In the genomic region with DNA sequence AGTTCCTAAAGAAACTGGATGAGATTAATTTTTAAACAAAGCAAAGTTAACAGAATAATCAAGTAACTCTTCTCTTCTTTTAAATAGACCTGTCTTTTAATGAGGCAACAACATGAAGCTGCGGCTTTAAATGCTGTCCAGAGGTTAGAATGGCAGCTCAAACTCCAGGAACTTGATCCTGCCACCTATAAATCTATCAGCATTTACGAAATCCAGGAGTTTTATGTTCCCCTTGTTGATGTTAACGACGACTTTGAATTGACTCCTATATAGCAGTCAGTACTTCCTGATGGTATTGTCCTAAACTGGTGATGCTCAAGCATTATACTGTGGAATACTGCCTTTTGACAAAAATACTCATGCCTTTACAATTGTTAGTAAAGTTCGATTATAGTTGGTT, we compare ENCODE assay signal across 28 cellular contexts.
"Had no signal": no experiment of that assay in that cellular context is flagged by ENCODE, and none has a peak within 500 bp of the region (broad histone marks: within the 10 kb centered on the region; RNA-seq: fewer than 3 reads in every experiment).

No MANE protein-coding gene starts in this region.

- H3K27me3 ChIP-seq: ascending aorta, brain microvascular endothelial cell, dorsolateral prefrontal cortex had no signal

- H3K27ac Mint-ChIP-seq: activated CD8-positive, alpha-beta T cell treated with anti-CD3 and anti-CD28 coated beads for 36 hours; activated naive CD8-positive, alpha-beta T cell treated with anti-CD3 and anti-CD28 coated beads, Interleukin-2, amount 10 ng/mL, durations not matched to agents 7 days and 5 days; dendritic cell treated with granulocyte-macrophage colony-stimulating factor and Interleukin-4, amounts not matched to agents 40 ng/mL and 50 ng/mL, for 4 days; endodermal cell; WTC11 had no signal

- H3K9me3 Mint-ChIP-seq: activated CD8-positive, alpha-beta T cell treated with anti-CD3 and anti-CD28 coated beads for 36 hours; activated T-cell treated with anti-CD3 and anti-CD28 coated beads, Interleukin-2, amount 50 U/mL, for 4 hours; activated T-helper 17 cell treated with anti-CD3 and anti-CD28 coated beads, Interleukin-2, amount 50 U/mL, for 72 hours; central memory CD8-positive, alpha-beta T cell; dendritic cell treated with granulocyte-macrophage colony-stimulating factor and Interleukin-4, amounts not matched to agents 40 ng/mL and 50 ng/mL, for 4 days; endodermal cell had no signal

- ATAC-seq: activated CD8-positive, alpha-beta T cell treated with anti-CD3 and anti-CD28 coated beads for 36 hours; activated T-cell treated with anti-CD3 and anti-CD28 coated beads, Interleukin-2, amount 50 U/mL, for 4 hours; activated T-helper 17 cell treated with anti-CD3 and anti-CD28 coated beads, Interleukin-2, amount 50 U/mL, for 72 hours; esophagus mucosa; WTC11 had no signal

- H3K9me3 ChIP-seq: ascending aorta had no signal

- DNase-seq: activated CD4-positive, alpha-beta T cell treated with anti-CD3 and anti-CD28 coated beads for 48 hours; activated CD4-positive, alpha-beta T cell treated with anti-CD3 and anti-CD28 coated beads, Interleukin-2, amount 50 U/mL, for 1 hour; activated CD4-positive, alpha-beta T cell treated with anti-CD3 and anti-CD28 coated beads, Interleukin-2, amount 50 U/mL, for 48 hours; activated CD8-positive, alpha-beta memory T cell treated with anti-CD3 and anti-CD28 coated beads for 24 hours; activated CD8-positive, alpha-beta T cell treated with anti-CD3 and anti-CD28 coated beads for 36 hours; activated effector memory CD4-positive, alpha-beta T cell treated with Interleukin-2 at 50 U/mL for 16 hours; activated gamma-delta T cell treated with Interleukin-2 at 50 U/mL for 16 hours; activated naive CD4-positive, alpha-beta T cell treated with anti-CD3 and anti-CD28 coated beads, Interleukin-2, amount 50 U/mL, for 16 hours; activated naive CD4-positive, alpha-beta T cell treated with Interleukin-2 at 50 U/mL for 16 hours; activated naive CD8-positive, alpha-beta T cell treated with anti-CD3 and anti-CD28 coated beads, Interleukin-2, amount 10 ng/mL, durations not matched to agents 7 days and 5 days; activated T-cell treated with anti-CD3 and anti-CD28 coated beads, Interleukin-2, amount 50 U/mL, for 4 hours; brain microvascular endothelial cell; dorsolateral prefrontal cortex; effector memory CD4-positive, alpha-beta T cell; endodermal cell; foreskin fibroblast; head of caudate nucleus; T-helper 2 cell had no signal

- H3K27me3 Mint-ChIP-seq: activated CD8-positive, alpha-beta T cell treated with anti-CD3 and anti-CD28 coated beads for 36 hours; activated naive CD8-positive, alpha-beta T cell treated with anti-CD3 and anti-CD28 coated beads, Interleukin-2, amount 10 ng/mL, durations not matched to agents 7 days and 5 days; activated T-helper 17 cell treated with anti-CD3 and anti-CD28 coated beads, Interleukin-2, amount 50 U/mL, for 72 hours; central memory CD8-positive, alpha-beta T cell; dendritic cell treated with granulocyte-macrophage colony-stimulating factor and Interleukin-4, amounts not matched to agents 40 ng/mL and 50 ng/mL, for 4 days had no signal

- H3K4me3 ChIP-seq: ascending aorta, coronary artery, dorsolateral prefrontal cortex had no signal

- H3K36me3 ChIP-seq: brain microvascular endothelial cell had no signal

- H3K4me1 ChIP-seq: ascending aorta had no signal

- H3K27ac ChIP-seq: ascending aorta, brain microvascular endothelial cell, coronary artery, dorsolateral prefrontal cortex, VCaP had no signal

- H3K4me1 Mint-ChIP-seq: activated naive CD8-positive, alpha-beta T cell treated with anti-CD3 and anti-CD28 coated beads, Interleukin-2, amount 10 ng/mL, durations not matched to agents 7 days and 5 days; activated T-helper 17 cell treated with anti-CD3 and anti-CD28 coated beads, Interleukin-2, amount 50 U/mL, for 72 hours; central memory CD8-positive, alpha-beta T cell; endodermal cell; WTC11 had no signal

- H3K4me3 Mint-ChIP-seq: activated CD8-positive, alpha-beta T cell treated with anti-CD3 and anti-CD28 coated beads for 36 hours; activated naive CD8-positive, alpha-beta T cell treated with anti-CD3 and anti-CD28 coated beads, Interleukin-2, amount 10 ng/mL, durations not matched to agents 7 days and 5 days; activated T-cell treated with anti-CD3 and anti-CD28 coated beads, Interleukin-2, amount 50 U/mL, for 4 hours; activated T-helper 17 cell treated with anti-CD3 and anti-CD28 coated beads, Interleukin-2, amount 50 U/mL, for 72 hours; central memory CD8-positive, alpha-beta T cell; dendritic cell treated with granulocyte-macrophage colony-stimulating factor and Interleukin-4, amounts not matched to agents 40 ng/mL and 50 ng/mL, for 4 days; endodermal cell; WTC11 had no signal

- FAIRE-seq: bronchial epithelial cell, TTC549 had no signal
